Comparison of ENCODE assay signal across 9 cellular contexts in genomic region chr5:178624626-178625546, GRCh38. TPM values are rescaled to one million over a fixed set of nuclear protein-coding genes. Genes with fewer than 3 reads are reported as not detected.
DNase-seq lines count a peak whose midpoint lies in the region; ATAC-seq and TF ChIP-seq lines count a peak whose summit lies in the region.
"Had no signal": no experiment of that assay in that cellular context is flagged by ENCODE, and none has a peak within 500 bp of the region (broad histone marks: within the 10 kb centered on the region; RNA-seq: fewer than 3 reads in every experiment).

No MANE protein-coding gene starts in this region.

- peak overlapping the region; percentile 90 for H3K4me2 ChIP-seq in fibroblast of lung (ENCODE audit: extremely low read depth, insufficient read depth, low read length)

- no peaks in the 10 kb centered on the region for H3K9me3 ChIP-seq in fibroblast of lung (ENCODE audit: control insufficient read depth, insufficient read depth, low read depth, low read length)

- CTCF ChIA-PET in RWPE1 (lab: Yijun Ruan, JAX), result interaction anchor here (0.7 to 1.9 kb wide), 3 partner anchors 14 to 424 kb away, joined by 3 to 7 read pairs (median 3); partner anchors contain the start of gene ZNF354A

- H3K4me3 ChIP-seq in fibroblast of lung (replicated peaks in 1 of 4; ENCODE audit: control extremely low read depth in 1 of 4, insufficient read depth in 1 of 4, low read depth in 3 of 4, low read length in 4 of 4), result peak overlapping the region; percentile 64 to 94 (median 82)

- no peaks in the 10 kb centered on the region for H3K27me3 ChIP-seq in fibroblast of lung (ENCODE audit: control insufficient read depth, insufficient read depth, low read length)

- H3K9ac ChIP-seq in fibroblast of lung (ENCODE audit: insufficient read depth, low read length), result no peak overlapping the region

- POLR2A ChIA-PET in RWPE1 (lab: Yijun Ruan, JAX; ENCODE audit: low non-redundant PET), result interaction anchor here (1.0 kb wide), 1 partner anchor 17 kb away, joined by 3 read pairs; no protein-coding TSS in a partner anchor

- peaks cover 62% of the 10 kb centered on the region for H3K79me2 ChIP-seq in fibroblast of lung (ENCODE audit: control insufficient read depth, insufficient read depth, low read length)

- no peaks in the 10 kb centered on the region for H3K4me1 ChIP-seq in fibroblast of lung (ENCODE audit: control insufficient read depth, extremely low read depth, insufficient read depth, low read length)

- DNase-seq in GM03348 (ENCODE audit: low spot score), result peak; percentile 24
- no peak for DNase-seq in RWPE1 (ENCODE audit: low spot score)
- DNase-seq in fibroblast of lung (ENCODE audit: low read depth in 2 of 2), result peak; percentile 17 to 33
- peak; percentile 25 for DNase-seq in retina
- no peak for DNase-seq in GM10266 (ENCODE audit: extremely low spot score)
- no peak for DNase-seq in stimulated activated CD4-positive, alpha-beta T cell treated with anti-CD3 and anti-CD28 coated beads, Interleukin-2, amount 100 ng/mL, for 24 hours
- no peak for DNase-seq in H4 (ENCODE audit: low spot score)

- ATAC-seq in GM21390 (IDR thresholded peaks at IDR 0.05; ENCODE audit: unreplicated experiment), result no peak

- peaks cover 3% of the 10 kb centered on the region for H3K36me3 ChIP-seq in fibroblast of lung (ENCODE audit: control insufficient read depth, insufficient read depth, low read length)

- no peaks in the 10 kb centered on the region for H4K20me1 ChIP-seq in fibroblast of lung (ENCODE audit: control insufficient read depth, extremely low read depth, insufficient read depth, low read length)

- no peak overlapping the region for H2AFZ ChIP-seq in fibroblast of lung (ENCODE audit: low read length)

- TF ChIP-seq CTCF in RWPE1 (conservative IDR thresholded peaks at IDR 0.05; ENCODE audit: low read depth) (no peak), fibroblast of lung (conservative IDR thresholded peaks at IDR 0.05 in 1 of 2, IDR thresholded peaks at IDR 0.05 in 1 of 2; ENCODE audit: low read depth in 1 of 2, low read length in 2 of 2) (no peak), GM10266 (IDR thresholded peaks at IDR 0.05; ENCODE audit: control insufficient read depth, insufficient read depth, low read depth, missing control alignments) (no peak)

- peak overlapping the region; percentile 42; the same call in 1 of the 2 replicates for H3K27ac ChIP-seq in RWPE1
- peak overlapping the region; percentile 80 for H3K27ac ChIP-seq in fibroblast of lung (ENCODE audit: insufficient read depth, low read length)

RNA-seq across cellular contexts. Expression of gene CLK4, which starts 2.0 kb away (rescaled TPM):
- 23.4 and 27.9 TPM in 2 replicates for total RNA-seq in fibroblast of lung
- 11.0 and 20.7 TPM in 2 replicates for polyA plus RNA-seq in fibroblast of lung
- polyA plus RNA-seq in fibroblast of lung (2012), result 7.0 and 13.8 TPM in 2 replicates
- polyA minus RNA-seq in fibroblast of lung (ENCODE audit: low replicate concordance), result 1.7 and 2.7 TPM in 2 replicates
- 7.7 and 9.3 TPM in 2 replicates for total RNA-seq in H4 (2014; rRNA removed; shearing (Covaris generic))

RNA-seq across cellular contexts. Expression of gene COL23A1, which starts 34.7 kb away (rescaled TPM):
- under 0.01 TPM in 1 of 2 replicates, not detected in the other for total RNA-seq in fibroblast of lung
- not detected in 2 replicates for polyA plus RNA-seq in fibroblast of lung
- not detected in 2 replicates for polyA plus RNA-seq in fibroblast of lung (2012)
- polyA minus RNA-seq in fibroblast of lung (ENCODE audit: low replicate concordance), result 0.11 TPM in 1 of 2 replicates, not detected in the other
- total RNA-seq in H4 (2014; rRNA removed; shearing (Covaris generic)), result 0.08 TPM in 1 of 2 replicates, not detected in the other
- total RNA-seq: T-helper 1 cell treated with Interleukin-12 subunit alpha and Interleukin-12 subunit beta and Interleukin-4 antibody, amounts not matched to agents 30 ng/mL and 1 ng/mL, for 36 hours had no signal

Comparison
In these comparisons a context has a peak if more than half of its experiments do, and no peak if none do; other contexts are left out.
1. DNase-seq: peak in GM03348 (single experiment), fibroblast of lung (2 of 2) and retina (single experiment); none in RWPE1 (single experiment), GM10266 (single experiment), stimulated activated CD4-positive, alpha-beta T cell treated with anti-CD3 and anti-CD28 coated beads, Interleukin-2, amount 100 ng/mL, for 24 hours (0 of 2) and H4 (single experiment).